ENCODE assay signal across 1 cellular context in the genomic region with DNA sequence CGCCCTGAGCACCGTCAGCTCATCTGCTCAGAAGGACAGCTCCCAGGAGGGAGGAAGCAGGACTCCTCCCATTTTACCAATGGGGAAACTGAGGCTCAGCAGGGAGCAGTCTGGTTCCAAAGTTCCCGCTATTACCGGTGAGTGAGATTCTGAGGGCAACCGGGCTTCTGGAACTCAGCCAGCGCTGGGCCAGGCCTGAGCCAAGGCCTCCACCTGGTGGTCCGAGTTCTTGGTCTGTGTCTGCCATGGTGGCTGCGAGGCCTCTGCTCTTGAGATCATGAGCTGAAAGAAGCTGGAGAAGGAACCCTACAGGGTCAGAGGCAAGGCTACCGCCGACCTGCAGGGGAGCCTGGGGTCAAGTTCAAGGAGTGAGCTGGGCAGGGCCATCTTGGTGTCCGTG.
TF ChIP-seq lines count a peak whose summit lies in the region.

No MANE protein-coding gene starts in this region.

TF ChIP-seq in H1, 55 proteins besides CTCF, POLR2A, EP300 and RAD21 (continued from another document):
- TF ChIP-seq ASH2L (IDR thresholded peaks at IDR 0.05; ENCODE audit: low read length) (no peak), RNF2 (IDR thresholded peaks at IDR 0.05; ENCODE audit: borderline replicate concordance, low read depth, low read length, missing control alignments, poor library complexity, severe bottlenecking) (no peak), TBP (IDR thresholded peaks at IDR 0.05; ENCODE audit: low read depth, low read length) (no peak), RBBP5 (IDR thresholded peaks at IDR 0.05; ENCODE audit: borderline replicate concordance, low read depth, low read length) (no peak), TEAD4 (IDR thresholded peaks at IDR 0.05; ENCODE audit: low read depth, low read length) (no peak), KDM5A (IDR thresholded peaks at IDR 0.05; ENCODE audit: low read length) (no peak), HDAC6 (IDR thresholded peaks at IDR 0.05; ENCODE audit: low read depth, low read length) (no peak), CHD2 (IDR thresholded peaks at IDR 0.05; ENCODE audit: low read length) (no peak), KDM4A (IDR thresholded peaks at IDR 0.05; ENCODE audit: low read depth, low read length, severe bottlenecking) (no peak), SRF (IDR thresholded peaks at IDR 0.05; ENCODE audit: low read depth, low read length) (no peak), GTF2F1 (IDR thresholded peaks at IDR 0.05; ENCODE audit: borderline replicate concordance, low read depth, low read length) (no peak)
- TF ChIP-seq, protein P1, sequence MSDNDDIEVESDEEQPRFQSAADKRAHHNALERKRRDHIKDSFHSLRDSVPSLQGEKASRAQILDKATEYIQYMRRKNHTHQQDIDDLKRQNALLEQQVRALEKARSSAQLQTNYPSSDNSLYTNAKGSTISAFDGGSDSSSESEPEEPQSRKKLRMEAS (IDR thresholded peaks at IDR 0.05) = no peak
